Comparison of ENCODE assay signal across 3 cellular contexts in the genomic region with DNA sequence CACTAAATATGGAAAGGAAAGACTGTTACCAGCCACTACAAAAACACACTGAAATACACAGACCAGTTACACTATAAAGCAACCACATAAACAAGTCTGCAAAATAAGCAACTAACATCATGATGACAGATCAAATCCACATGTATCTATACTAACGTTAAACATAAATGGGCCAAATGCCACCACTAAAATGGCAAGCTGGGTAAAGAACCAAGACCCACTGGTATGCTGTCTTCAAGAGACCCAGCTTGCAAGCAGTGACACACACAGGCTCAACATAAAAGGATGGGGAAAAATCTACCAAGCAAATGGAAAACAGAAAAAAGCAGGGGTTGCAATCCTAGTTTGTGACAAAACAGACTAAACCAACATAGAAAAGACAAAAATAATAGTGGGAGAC.
"Had no signal": no experiment of that assay in that cellular context is flagged by ENCODE, and none has a peak within 500 bp of the region (broad histone marks: within the 10 kb centered on the region; RNA-seq: fewer than 3 reads in every experiment).

No MANE protein-coding gene starts in this region.

- H3K4me3 ChIP-seq: GM12878 had no signal

- DNase-seq: GDM1, GF-D8 had no signal

- ATAC-seq: GM12878 had no signal
